Comparison of ENCODE assay signal across 24 cellular contexts in genomic region chr5:25393321-25393720, GRCh38.
"Had no signal": no experiment of that assay in that cellular context is flagged by ENCODE, and none has a peak within 500 bp of the region (broad histone marks: within the 10 kb centered on the region; RNA-seq: fewer than 3 reads in every experiment).

No MANE protein-coding gene starts in this region.

- H3K36me3 Mint-ChIP-seq: activated CD4-positive, alpha-beta memory T cell treated with anti-CD3 and anti-CD28 coated beads for 36 hours; naive thymus-derived CD8-positive, alpha-beta T cell had no signal

- H3K27me3 ChIP-seq: body of pancreas, esophagus muscularis mucosa, hepatocyte, left lung, tibial artery had no signal

- H3K27ac ChIP-seq: body of pancreas, esophagus muscularis mucosa, hepatocyte, left lung, prostate gland, tibial artery had no signal

- H3K27ac Mint-ChIP-seq: activated CD4-positive, alpha-beta memory T cell treated with anti-CD3 and anti-CD28 coated beads for 36 hours; activated naive CD8-positive, alpha-beta T cell treated with anti-CD3 and anti-CD28 coated beads, Interleukin-2, amount 50 U/mL, for 24 hours; naive thymus-derived CD8-positive, alpha-beta T cell; stimulated activated naive CD8-positive, alpha-beta T cell treated with anti-CD3 and anti-CD28 coated beads, Interleukin-15, Interleukin-2, amounts not matched to agents 100 ng/mL and 50 ng/mL, for 24 hours; T-helper 1 cell treated with Interleukin-12 subunit alpha and Interleukin-12 subunit beta and Interleukin-4 antibody, amounts not matched to agents 30 μg/mL and 1 μg/mL, for 36 hours had no signal

- H3K4me1 ChIP-seq: body of pancreas, esophagus muscularis mucosa, left lung, prostate gland, tibial artery had no signal

- DNase-seq: activated CD4-positive, alpha-beta memory T cell treated with anti-CD3 and anti-CD28 coated beads for 36 hours; activated CD4-positive, alpha-beta T cell treated with anti-CD3 and anti-CD28 coated beads for 48 hours; activated gamma-delta T cell; activated naive CD4-positive, alpha-beta T cell treated with anti-CD3 and anti-CD28 coated beads, Interleukin-2, amount 50 U/mL, for 16 hours; activated naive CD8-positive, alpha-beta T cell treated with anti-CD3 and anti-CD28 coated beads, Interleukin-2, amount 50 U/mL, for 24 hours; body of pancreas; effector memory CD4-positive, alpha-beta T cell; glutamatergic neuron; kidney glomerular epithelial cell; left lung; naive thymus-derived CD8-positive, alpha-beta T cell; right cardiac atrium; stimulated activated CD4-positive, alpha-beta T cell treated with anti-CD3 and anti-CD28 coated beads, Interleukin-12 subunit alpha, Interleukin-12 subunit beta, amount 100 ng/mL, for 4 hours; stimulated activated CD4-positive, alpha-beta T cell treated with anti-CD3 and anti-CD28 coated beads, Interleukin-4, amount 100 ng/mL, for 4 hours; substantia nigra; tibial artery had no signal

- H3K4me3 Mint-ChIP-seq: activated CD4-positive, alpha-beta memory T cell treated with anti-CD3 and anti-CD28 coated beads for 36 hours; activated naive CD8-positive, alpha-beta T cell treated with anti-CD3 and anti-CD28 coated beads, Interleukin-2, amount 50 U/mL, for 24 hours; naive thymus-derived CD8-positive, alpha-beta T cell; stimulated activated naive CD8-positive, alpha-beta T cell treated with anti-CD3 and anti-CD28 coated beads, Interleukin-15, Interleukin-2, amounts not matched to agents 100 ng/mL and 50 ng/mL, for 24 hours; T-helper 1 cell treated with Interleukin-12 subunit alpha and Interleukin-12 subunit beta and Interleukin-4 antibody, amounts not matched to agents 30 μg/mL and 1 μg/mL, for 36 hours had no signal

- H3K27me3 Mint-ChIP-seq: activated CD4-positive, alpha-beta memory T cell treated with anti-CD3 and anti-CD28 coated beads for 36 hours; activated naive CD8-positive, alpha-beta T cell treated with anti-CD3 and anti-CD28 coated beads, Interleukin-2, amount 50 U/mL, for 24 hours; naive thymus-derived CD8-positive, alpha-beta T cell; stimulated activated naive CD8-positive, alpha-beta T cell treated with anti-CD3 and anti-CD28 coated beads, Interleukin-15, Interleukin-2, amounts not matched to agents 100 ng/mL and 50 ng/mL, for 24 hours had no signal

- H3K79me2 ChIP-seq: hepatocyte had no signal

- H3K9me3 ChIP-seq: body of pancreas, esophagus muscularis mucosa, prostate gland, tibial artery had no signal

- H3K4me2 ChIP-seq: hepatocyte had no signal

- FAIRE-seq: endothelial cell of umbilical vein, frontal cortex had no signal

- ATAC-seq: activated naive CD8-positive, alpha-beta T cell treated with anti-CD3 and anti-CD28 coated beads, Interleukin-2, amount 50 U/mL, for 24 hours; body of pancreas; left lung; naive thymus-derived CD8-positive, alpha-beta T cell; right cardiac atrium had no signal

- H3K4me1 Mint-ChIP-seq: activated naive CD8-positive, alpha-beta T cell treated with anti-CD3 and anti-CD28 coated beads, Interleukin-2, amount 50 U/mL, for 24 hours; naive thymus-derived CD8-positive, alpha-beta T cell had no signal

- H3K4me3 ChIP-seq: body of pancreas, esophagus muscularis mucosa, hepatocyte, left lung, lung, prostate gland, tibial artery had no signal

- H2AFZ ChIP-seq: hepatocyte had no signal

- H3K36me3 ChIP-seq: esophagus muscularis mucosa, left lung, prostate gland, tibial artery had no signal
